ENCODE assay signal across 25 cellular contexts in genomic region chr6:158519354-158519753, GRCh38.
"Had no signal": no experiment of that assay in that cellular context is flagged by ENCODE, and none has a peak within 500 bp of the region (broad histone marks: within the 10 kb centered on the region; RNA-seq: fewer than 3 reads in every experiment).

No MANE protein-coding gene starts in this region.

- H3K4me3 ChIP-seq: esophagus muscularis mucosa, heart right ventricle, lower lobe of right lung, right lobe of liver, skin epidermis, suprapubic skin, tibial nerve had no signal

- H3K27ac ChIP-seq: esophagus muscularis mucosa, foreskin keratinocyte, heart right ventricle, lower lobe of right lung, right lobe of liver, skin epidermis, suprapubic skin, tibial nerve had no signal

- DNase-seq: activated CD4-positive, alpha-beta T cell treated with anti-CD3 and anti-CD28 coated beads, Interleukin-2, amount 50 U/mL, for 1 hour; activated CD8-positive, alpha-beta memory T cell treated with anti-CD3 and anti-CD28 coated beads, Interleukin-2, amount 10 ng/mL, durations not matched to agents 7 days and 5 days; activated CD8-positive, alpha-beta T cell treated with anti-CD3 and anti-CD28 coated beads for 36 hours; activated naive CD4-positive, alpha-beta T cell; activated T-cell treated with anti-CD3 and anti-CD28 coated beads for 4 hours; activated T-cell treated with anti-CD3 and anti-CD28 coated beads, Interleukin-2, amount 50 U/mL, for 72 hours; dermis blood vessel endothelial cell; effector CD4-positive, alpha-beta T cell; foreskin keratinocyte; heart right ventricle; kidney glomerular epithelial cell; lower lobe of right lung; natural killer cell; stimulated activated CD4-positive, alpha-beta T cell treated with anti-CD3 and anti-CD28 coated beads, Interleukin-1b, Interleukin-23, amount 100 ng/mL, for 48 hours; stimulated activated CD4-positive, alpha-beta T cell treated with anti-CD3 and anti-CD28 coated beads, Interleukin-4, amount 100 ng/mL, for 4 hours; stimulated activated CD8-positive, alpha-beta memory T cell treated with anti-CD3 and anti-CD28 coated beads, Interleukin-4, amount 100 ng/mL, for 48 hours; T-helper 17 cell had no signal

- H3K27me3 ChIP-seq: right lobe of liver had no signal

- FAIRE-seq: colon had no signal

- H3K36me3 ChIP-seq: esophagus muscularis mucosa, heart right ventricle, lower lobe of right lung, right lobe of liver, suprapubic skin, tibial nerve had no signal

- H3K4me1 ChIP-seq: foreskin keratinocyte, right lobe of liver had no signal

- ATAC-seq: activated CD8-positive, alpha-beta memory T cell treated with anti-CD3 and anti-CD28 coated beads, Interleukin-2, amount 10 ng/mL, durations not matched to agents 7 days and 5 days; activated CD8-positive, alpha-beta T cell treated with anti-CD3 and anti-CD28 coated beads for 36 hours; activated naive CD4-positive, alpha-beta T cell treated with anti-CD3 and anti-CD28 coated beads, Interleukin-2, amount 50 U/mL, for 72 hours; activated T-cell treated with anti-CD3 and anti-CD28 coated beads, Interleukin-2, amount 50 U/mL, for 72 hours; stimulated activated memory B cell treated with anti-CD40 and anti-IgM and Interleukin-4, amounts not matched to agents 10 μg/mL and 1 μg/mL and 100 μg/mL, for 72 hours had no signal

- H3K9me3 ChIP-seq: esophagus muscularis mucosa, heart right ventricle, lower lobe of right lung, right lobe of liver, suprapubic skin had no signal
